20 cellular contexts compared by ENCODE assay signal in the genomic region with DNA sequence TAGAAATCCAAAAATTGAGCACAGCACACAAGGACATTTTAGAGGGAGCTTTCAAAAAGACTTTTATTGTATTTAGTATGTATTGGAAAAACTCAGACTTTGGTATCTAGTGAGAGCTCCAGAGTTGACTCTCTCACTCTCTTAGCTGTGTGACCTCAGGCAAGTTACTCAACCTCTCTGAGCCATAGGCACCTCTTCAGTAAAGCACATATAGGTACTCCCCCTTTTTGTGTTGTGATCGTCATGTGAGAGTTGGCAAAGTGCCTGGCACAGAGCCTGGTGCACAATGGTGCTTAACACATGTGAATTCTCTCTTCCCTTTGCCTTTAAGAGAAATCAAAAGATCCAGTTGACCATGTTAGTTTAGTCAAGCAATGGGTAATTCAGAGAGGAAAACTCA.
A peak's percentile ranks its signal among the peaks of the same experiment; 100 is the strongest.
DNase-seq lines count a peak whose midpoint lies in the region; ATAC-seq, FAIRE-seq and TF ChIP-seq lines count a peak whose summit lies in the region.
"Had no signal": no experiment of that assay in that cellular context is flagged by ENCODE, and none has a peak within 500 bp of the region (broad histone marks: within the 10 kb centered on the region; RNA-seq: fewer than 3 reads in every experiment).

No MANE protein-coding gene starts in this region.

- POLR2A ChIA-PET in HepG2 (lab: Yijun Ruan, JAX) = no interaction called here

- intact Hi-C loops in HepG2 (cut with micrococcal nuclease; ENCODE audit: unreplicated experiment) (loop anchor here (5.0 kb wide), 1 partner anchor 273 kb away; no protein-coding TSS in a partner anchor), right lobe of liver (cut with DNase I) (no loop called here), esophagus muscularis mucosa (cut with DNase I) (no loop called here)

- ATAC-seq in HepG2 (no peak), right lobe of liver (no peak)

- no peak for TF ChIP-seq POLR2A in HepG2 (IDR thresholded peaks at IDR 0.05; ENCODE audit: insufficient read depth in 1 of 2, low read depth in 2 of 2, low read length in 2 of 2)
- TF ChIP-seq POLR2A in right lobe of liver (IDR thresholded peaks at IDR 0.05) = no peak
- TF ChIP-seq POLR2A in esophagus muscularis mucosa (IDR thresholded peaks at IDR 0.05; ENCODE audit: low read depth) = no peak

- BruUV-seq in HepG2 (replicated peaks; lab: Mats Ljungman, UMichigan) = no TSS peak

- no peak overlapping the region for H3K9ac ChIP-seq in HepG2 (ENCODE audit: insufficient read depth, low read depth, low read length)

- TF ChIP-seq CTCF in HepG2 (CRISPR knock-in tag; IDR thresholded peaks at IDR 0.05) = no peak
- no peak for TF ChIP-seq CTCF in right lobe of liver (IDR thresholded peaks at IDR 0.05)
- no peak for TF ChIP-seq CTCF in esophagus muscularis mucosa (IDR thresholded peaks at IDR 0.05)

- no peak for TF ChIP-seq EP300 in HepG2 (IDR thresholded peaks at IDR 0.05; ENCODE audit: low read depth in 2 of 2, low read length in 2 of 2)
- TF ChIP-seq EP300 in HepG2 (CRISPR knock-in tag; IDR thresholded peaks at IDR 0.05; ENCODE audit: borderline replicate concordance) = no peak
- TF ChIP-seq EP300 in esophagus muscularis mucosa (IDR thresholded peaks at IDR 0.05) = no peak

- H3K4me3 ChIP-seq in HepG2 (replicated peaks in 1 of 3; ENCODE audit: insufficient read depth in 1 of 3, low read depth in 2 of 3, low read length in 3 of 3) (no peak overlapping the region), right lobe of liver (no peak overlapping the region), esophagus muscularis mucosa (no peak overlapping the region)
- H3K4me3 ChIP-seq: A549, HAP-1 had no signal

- no peaks in the 10 kb centered on the region for H3K79me2 ChIP-seq in HepG2 (ENCODE audit: insufficient read depth, low read length)

- no peak overlapping the region for H3K27ac ChIP-seq in HepG2 (ENCODE audit: extremely low read length, insufficient read depth, low read length)
- no peak overlapping the region for H3K27ac ChIP-seq in right lobe of liver
- H3K27ac ChIP-seq in esophagus muscularis mucosa (replicated peaks in 1 of 4) = no peak overlapping the region
- H3K27ac ChIP-seq: 22Rv1, A549, C4-2B had no signal

- TF ChIP-seq RAD21 in HepG2 (CRISPR knock-in tag; IDR thresholded peaks at IDR 0.05) = no peak

- no peak overlapping the region for H2AFZ ChIP-seq in HepG2 (ENCODE audit: low read length)

- H3K9me3 ChIP-seq in HepG2 (ENCODE audit: low read length) (no peaks in the 10 kb centered on the region), right lobe of liver (no peaks in the 10 kb centered on the region), esophagus muscularis mucosa (no peaks in the 10 kb centered on the region)
- H3K9me3 ChIP-seq: A549, Caco-2, HAP-1 had no signal

- peaks cover 0 to 1% of the 10 kb centered on the region in 2 experiments; a peak in 2 of 5 replicates for H3K27me3 ChIP-seq in HepG2 (ENCODE audit: control insufficient read depth in 1 of 2, insufficient read depth in 2 of 2, low read length in 2 of 2)
- no peaks in the 10 kb centered on the region for H3K27me3 ChIP-seq in right lobe of liver
- H3K27me3 ChIP-seq in esophagus muscularis mucosa = no peaks in the 10 kb centered on the region

- H3K36me3 ChIP-seq in HepG2 (replicated peaks in 1 of 2; ENCODE audit: control insufficient read depth in 1 of 2, insufficient read depth in 2 of 2, low read length in 2 of 2) (no peaks in the 10 kb centered on the region), right lobe of liver (no peaks in the 10 kb centered on the region), esophagus muscularis mucosa (no peaks in the 10 kb centered on the region)
- H3K36me3 ChIP-seq: HAP-1 had no signal

- CTCF ChIA-PET in HepG2 (lab: Yijun Ruan, JAX; ENCODE audit: low intra/inter-chr PET ratio, low total read pairs) = interaction anchor here (2.3 kb wide), 1 partner anchor 39 kb away, joined by 16 read pairs; no protein-coding TSS in a partner anchor

- DNase-seq in NCI-H1694 (lab: John Stamatoyannopoulos, UW) (peak; percentile 8), NCI-H1694 treated with DMSO at 0.1 percent for 48 hours (lab: John Stamatoyannopoulos, UW) (no peak), HepG2 (ENCODE audit: low spot score) (no peak), right lobe of liver (no peak), esophagus muscularis mucosa (ENCODE audit: extremely low spot score) (peak; percentile 17), NCI-H1092 (lab: John Stamatoyannopoulos, UW) (no peak), NCI-H510A (lab: John Stamatoyannopoulos, UW) (no peak)
- DNase-seq: AML-193; Caco-2; CD4-positive, alpha-beta T cell; DMS79 treated with DMSO at 0.1 percent for 48 hours; GF-D8; KG1 had no signal

- 0% methylated on average over 1 of the region's 1 CpG for WGBS in HepG2 (ENCODE audit: low lambda C conversion rate)
- WGBS in right lobe of liver (ENCODE audit: insufficient coverage, low coverage, low lambda C conversion rate, missing lambda C conversion rate) = 50% methylated on average over 1 of the region's 1 CpG
- 69% methylated on average over 1 of the region's 1 CpG for WGBS in esophagus muscularis mucosa

- H3K4me1 ChIP-seq in HepG2 (ENCODE audit: insufficient read depth, low read length) (no peaks in the 10 kb centered on the region), right lobe of liver (no peaks in the 10 kb centered on the region), esophagus muscularis mucosa (no peaks in the 10 kb centered on the region)
- H3K4me1 ChIP-seq: A549, Caco-2, HAP-1 had no signal

- no peak overlapping the region for H3K4me2 ChIP-seq in HepG2 (ENCODE audit: low read depth, low read length)
- H3K4me2 ChIP-seq: A549 had no signal

- H4K20me1 ChIP-seq in HepG2 (ENCODE audit: insufficient read depth, low read length) = no peaks in the 10 kb centered on the region

- FAIRE-seq in HepG2 (lab: Jason Lieb, UNC) = no peak
- FAIRE-seq: A549, D721Med, H1, HTR-8/SVneo had no signal

- in situ Hi-C loops in HepG2 (cut with HindIII; ENCODE audit: extremely low pct_ligation_motif_present, low pct_unique_long_range_greater_than_20kb) = loop anchor here (5.0 kb wide), 1 partner anchor 38 kb away; no protein-coding TSS in a partner anchor

TF ChIP-seq in HepG2, 621 proteins besides CTCF, POLR2A, EP300 and RAD21:
- peak; percentile 50; the same call in 1 of the 2 replicates for TF ChIP-seq ZNF768 (CRISPR knock-in tag; IDR thresholded peaks at IDR 0.05)
- no peak for TF ChIP-seq NFRKB (IDR thresholded peaks at IDR 0.05)
TF ChIP-seq in HepG2: peak in this region for 1.

Comparison
In these comparisons a context has a peak if more than half of its experiments do, and no peak if none do; other contexts are left out.
1. DNase-seq: peak in NCI-H1694 (single experiment) and esophagus muscularis mucosa (single experiment); none in NCI-H1694 treated with DMSO at 0.1 percent for 48 hours (single experiment), HepG2 (single experiment), right lobe of liver (0 of 3), NCI-H1092 (single experiment) and NCI-H510A (single experiment).